Comparison of ENCODE assay signal across 13 cellular contexts in the genomic region with DNA sequence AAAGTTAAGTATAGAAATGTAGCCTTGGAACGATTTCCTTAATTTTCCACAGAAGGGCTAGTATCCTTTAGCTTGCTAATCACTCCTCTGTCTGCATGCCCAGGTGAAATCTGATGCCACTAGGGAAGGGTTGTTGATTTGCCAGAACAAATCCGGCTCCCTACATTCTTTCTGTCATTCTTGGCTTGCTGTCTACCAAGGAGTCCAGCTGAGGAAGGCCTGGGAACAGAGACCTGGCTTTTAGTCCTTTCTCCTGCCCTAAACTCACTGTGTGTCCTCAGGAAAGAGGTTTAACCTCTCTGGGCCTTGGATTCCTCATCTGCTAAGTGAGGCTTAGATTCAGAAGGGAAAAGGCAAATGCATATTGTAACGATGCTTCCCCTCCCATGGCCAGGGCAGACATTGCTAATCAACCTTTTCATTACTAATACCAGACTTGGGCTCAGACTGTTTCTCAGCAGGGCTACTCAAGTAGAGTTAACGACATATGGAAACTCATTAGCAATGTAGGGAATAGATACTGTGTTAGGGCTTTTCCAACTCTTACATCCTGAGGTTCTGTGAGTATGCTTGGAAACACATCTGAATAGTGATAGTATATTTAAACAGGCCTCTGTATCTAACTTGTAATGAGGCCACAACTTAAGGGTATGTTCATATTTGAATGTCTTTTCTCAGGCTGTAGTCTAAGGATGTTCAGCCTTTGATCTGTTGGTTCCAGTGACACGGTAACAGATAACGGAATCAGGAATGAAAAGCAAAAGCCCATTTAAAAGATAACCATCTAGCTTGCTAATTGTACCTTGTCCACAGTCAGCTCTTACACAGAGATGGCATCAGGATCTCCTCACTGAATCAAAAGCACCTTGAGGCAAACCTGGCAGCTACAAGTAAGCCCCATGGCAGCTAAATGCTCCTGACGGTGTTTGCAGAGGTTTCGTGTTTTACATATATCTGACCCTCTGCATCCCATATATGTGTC. TPM values are rescaled to one million over a fixed set of nuclear protein-coding genes. Genes with fewer than 3 reads are reported as not detected.
A peak's percentile ranks its signal among the peaks of the same experiment; 100 is the strongest.
DNase-seq lines count a peak whose midpoint lies in the region; ATAC-seq, FAIRE-seq and TF ChIP-seq lines count a peak whose summit lies in the region.
"Had no signal": no experiment of that assay in that cellular context is flagged by ENCODE, and none has a peak within 500 bp of the region (broad histone marks: within the 10 kb centered on the region; RNA-seq: fewer than 3 reads in every experiment).

No MANE protein-coding gene starts in this region.

- no peak overlapping the region for H3K23ac ChIP-seq in H9 (ENCODE audit: insufficient read length, low read depth, low read length)

- H3K4me3 ChIP-seq in K562: no peak overlapping the region
- no peak overlapping the region for H3K4me3 ChIP-seq in keratinocyte (ENCODE audit: control insufficient read depth in 2 of 3, extremely low read depth in 1 of 3, insufficient read depth in 2 of 3, low read depth in 1 of 3, low read length in 3 of 3)
- H3K4me3 ChIP-seq in adrenal gland: no peak overlapping the region
- H3K4me3 ChIP-seq: BLaER1 had no signal

- H3K9ac ChIP-seq in H9 (ENCODE audit: extremely low read depth, insufficient read length, low read length): no peak overlapping the region
- H3K9ac ChIP-seq in K562 (ENCODE audit: insufficient read depth in 1 of 2, low read depth in 2 of 2, low read length in 2 of 2): no peak overlapping the region
- no peak overlapping the region for H3K9ac ChIP-seq in keratinocyte (ENCODE audit: control insufficient read depth, extremely low read depth, insufficient read depth, low read length)
- H3K9ac ChIP-seq: BLaER1 had no signal

- intact Hi-C loops in K562 (cut with micrococcal nuclease) (loop anchor here (5.0 kb wide), 1 partner anchor 253 kb away; the partner anchor contains the start of gene SAP30L), adrenal gland (cut with DNase I) (loop anchor here in 1 of 2 donors (5.0 kb wide), 1 partner anchor 208 kb away; no protein-coding TSS in a partner anchor)

- H3K4me1 ChIP-seq in H9 (ENCODE audit: insufficient read depth, low read length) (peaks cover 10% of the 10 kb centered on the region; the same call in 1 of the 2 replicates), K562 (replicated peaks in 1 of 2; ENCODE audit: control insufficient read depth in 2 of 2, insufficient read depth in 2 of 2, low read length in 2 of 2) (peaks cover 39 to 57% of the 10 kb centered on the region in 2 experiments), keratinocyte (ENCODE audit: control insufficient read depth, extremely low read depth, insufficient read depth, low read length) (peaks cover 37% of the 10 kb centered on the region), adrenal gland (replicated peaks in 1 of 2) (peaks cover 21 to 49% of the 10 kb centered on the region in 2 donors)

- H3K79me2 ChIP-seq in H9 (ENCODE audit: insufficient read depth, low read length) (no peaks in the 10 kb centered on the region; the same call in 1 of the 2 replicates), K562 (ENCODE audit: control insufficient read depth, insufficient read depth, low read length) (peaks cover 57% of the 10 kb centered on the region), keratinocyte (ENCODE audit: control insufficient read depth, insufficient read depth, low read length) (no peaks in the 10 kb centered on the region)

- peaks cover 33% of the 10 kb centered on the region for H3K27me3 Mint-ChIP-seq in H9 (ENCODE audit: low read depth)
- H3K27me3 Mint-ChIP-seq: activated B cell treated with CpG ODN at 0.5 μM for 24 hours had no signal

- peaks cover 4% of the 10 kb centered on the region for H3K23me2 ChIP-seq in H9 (ENCODE audit: insufficient read length, low read depth, low read length, poor library complexity, severe bottlenecking)

- no peak overlapping the region for H2BK20ac ChIP-seq in H9 (ENCODE audit: low read depth, low read length, poor library complexity, severe bottlenecking)

- no peak overlapping the region for H3K4me3 Mint-ChIP-seq in H9
- H3K4me3 Mint-ChIP-seq: activated B cell treated with CpG ODN at 0.5 μM for 24 hours had no signal

- CTCF ChIA-PET in K562 (lab: Yijun Ruan, JAX; ENCODE audit: low intra/inter-chr PET ratio): no interaction called here

- no peak overlapping the region for H3K18ac ChIP-seq in H9 (ENCODE audit: insufficient read length, low read depth, low read length)

- no peak overlapping the region for H3K4ac ChIP-seq in H9 (ENCODE audit: low read depth, low read length)

- DNase-seq in H9 (peak; percentile 71), K562 (ENCODE audit: extremely low read depth in 1 of 4, low spot score in 3 of 4) (no peak), keratinocyte (ENCODE audit: low read depth, low spot score) (no peak), NCI-H524 treated with DMSO at 0.1 percent for 48 hours (lab: John Stamatoyannopoulos, UW) (no peak), adrenal gland (no peak), pons (ENCODE audit: low spot score) (no peak)
- DNase-seq: activated B cell treated with CpG ODN at 0.5 μM for 24 hours; effector CD8-positive, alpha-beta T cell; NCI-H1436 treated with DMSO at 0.1 percent for 48 hours had no signal

- H3K79me1 ChIP-seq in H9 (ENCODE audit: insufficient read depth, low read depth, low read length, poor library complexity, severe bottlenecking): no peaks in the 10 kb centered on the region

- no peak for TF ChIP-seq EP300 in K562 (IDR thresholded peaks at IDR 0.05; ENCODE audit: low read length)

- no peak for TF ChIP-seq POLR2A in K562 (conservative IDR thresholded peaks at IDR 0.05)
- TF ChIP-seq POLR2A in adrenal gland (IDR thresholded peaks at IDR 0.05): no peak

- H3K27me3 ChIP-seq in H9 (ENCODE audit: insufficient read depth, low read length) (peaks cover 5% of the 10 kb centered on the region; the same call in 1 of the 2 replicates), K562 (ENCODE audit: control insufficient read depth in 2 of 2, insufficient read depth in 2 of 2, low read length in 2 of 2) (no peaks in the 10 kb centered on the region), keratinocyte (ENCODE audit: control insufficient read depth, extremely low read depth, insufficient read depth, low read length) (peaks cover 28% of the 10 kb centered on the region), adrenal gland (no peaks in the 10 kb centered on the region)

- no peak overlapping the region for H3K56ac ChIP-seq in H9 (ENCODE audit: insufficient read length, low read depth, low read length)

- H2BK120ac ChIP-seq in H9 (ENCODE audit: low read depth, low read length, poor library complexity, severe bottlenecking): no peak overlapping the region

- H2BK5ac ChIP-seq in H9 (ENCODE audit: insufficient read length, low read length): no peak overlapping the region

- no CpG with 5 or more reads among the region's 8 CpGs for WGBS in H9 (ENCODE audit: extremely low coverage, insufficient read length, low lambda C conversion rate)
- WGBS in K562 (ENCODE audit: insufficient coverage, low coverage, missing lambda C conversion rate): 77% methylated on average over 8 of the region's 8 CpGs
- WGBS in adrenal gland, 4 donors: 76 to 79% (median 77%) methylated on average over 8 of the region's 8 CpGs

- no peaks in the 10 kb centered on the region for H3K9me1 ChIP-seq in K562 (ENCODE audit: control insufficient read depth, insufficient read depth, low read length)
- H3K9me1 ChIP-seq in keratinocyte (ENCODE audit: control insufficient read depth, extremely low read depth, insufficient read depth, low read length): peaks cover 5% of the 10 kb centered on the region

- H3K27ac ChIP-seq in 22Rv1 (peak overlapping the region; percentile 17; the same call in 1 of the 2 replicates), H9 (ENCODE audit: insufficient read length, low read depth, low read length) (no peak overlapping the region), K562 (ENCODE audit: extremely low read depth, low read depth, low read length) (no peak overlapping the region), keratinocyte (ENCODE audit: control insufficient read depth, insufficient read depth, low read length) (no peak overlapping the region), adrenal gland (no peak overlapping the region)
- H3K27ac ChIP-seq: BLaER1 had no signal

- dilution Hi-C loops in keratinocyte (cut with MboI; ENCODE audit: extremely low pct_ligation_motif_present, low sequenced_read_pairs): no loop called here

- H2BK15ac ChIP-seq in H9 (ENCODE audit: low read depth, low read length): no peak overlapping the region

- H3K36me3 ChIP-seq in K562 (ENCODE audit: control insufficient read depth, insufficient read depth, low read length) (peaks cover 24% of the 10 kb centered on the region; the same call in 2 of the 3 replicates), keratinocyte (ENCODE audit: control insufficient read depth in 2 of 2, extremely low read depth in 1 of 2, insufficient read depth in 2 of 2, low read length in 2 of 2) (peaks cover 0 to 2% of the 10 kb centered on the region in 2 experiments), adrenal gland (replicated peaks in 1 of 2) (no peaks in the 10 kb centered on the region)

- peaks cover 0 to 3% (median 3%) of the 10 kb centered on the region in 3 experiments; a peak in 4 of 7 replicates for H3K36me3 Mint-ChIP-seq in H9 (ENCODE audit: insufficient read depth in 1 of 3, low read depth in 3 of 3)

- H2AK5ac ChIP-seq in H9 (ENCODE audit: insufficient read length, low read length): no peak overlapping the region

- no peak overlapping the region for H3K14ac ChIP-seq in H9 (ENCODE audit: insufficient read depth, low read length)

- no peak for FAIRE-seq in K562 (lab: Jason Lieb, UNC)
- peak; percentile 48 for FAIRE-seq in keratinocyte (lab: Jason Lieb, UNC)
- FAIRE-seq: RCC 7860 had no signal

- no peak overlapping the region for H3K27ac Mint-ChIP-seq in H9
- H3K27ac Mint-ChIP-seq: activated B cell treated with CpG ODN at 0.5 μM for 24 hours had no signal

- H3K4me1 Mint-ChIP-seq in H9: peaks cover 63 to 76% of the 10 kb centered on the region in 2 experiments

- no peak overlapping the region for H2BK12ac ChIP-seq in H9 (ENCODE audit: insufficient read length, low read depth, low read length)

- in situ Hi-C loops in K562 (cut with MboI): no loop called here

- POLR2A ChIA-PET in K562 (lab: Yijun Ruan, JAX): interaction anchor here (0.7 to 0.9 kb wide), 2 partner anchors 19 to 210 kb away, joined by 4 read pairs; no protein-coding TSS in a partner anchor

- H4K20me1 ChIP-seq in H9 (ENCODE audit: control insufficient read depth, insufficient read depth, insufficient read length) (peaks cover 2% of the 10 kb centered on the region), K562 (replicated peaks; ENCODE audit: control insufficient read depth, insufficient read depth, low read length) (no peaks in the 10 kb centered on the region), keratinocyte (ENCODE audit: control insufficient read depth, extremely low read depth, insufficient read depth, low read length) (peaks cover 23% of the 10 kb centered on the region)

- no peak overlapping the region for H4K8ac ChIP-seq in H9 (replicated peaks; ENCODE audit: insufficient read length, low read depth, low read length)

- H3K9me3 Mint-ChIP-seq in H9: peaks cover 0 to 2% of the 10 kb centered on the region in 2 experiments; a peak in 1 of 5 replicates
- H3K9me3 Mint-ChIP-seq: activated B cell treated with CpG ODN at 0.5 μM for 24 hours had no signal

- no peak overlapping the region for H2AFZ ChIP-seq in H9 (ENCODE audit: low read length)
- H2AFZ ChIP-seq in K562 (ENCODE audit: low read depth, low read length): no peak overlapping the region
- no peak overlapping the region for H2AFZ ChIP-seq in keratinocyte (ENCODE audit: control insufficient read depth, low read length)

- no TSS peak for BruUV-seq in K562 (replicated peaks; lab: Mats Ljungman, UMichigan)

- no peak overlapping the region for H3T11ph ChIP-seq in H9 (ENCODE audit: low read length)

- H3K4me2 ChIP-seq in H9 (ENCODE audit: insufficient read depth, insufficient read length, low read length): peak overlapping the region; percentile 36
- no peak overlapping the region for H3K4me2 ChIP-seq in K562 (ENCODE audit: insufficient read depth, low read length)
- peak overlapping the region; percentile 23 for H3K4me2 ChIP-seq in keratinocyte (ENCODE audit: control insufficient read depth, extremely low read depth, insufficient read depth, low read depth, low read length)
- H3K4me2 ChIP-seq: BLaER1 had no signal

- no peak overlapping the region for H4K91ac ChIP-seq in H9 (ENCODE audit: insufficient read length, low read depth, low read length)

- H3K9me3 ChIP-seq in H9 (ENCODE audit: control insufficient read depth, low read depth, low read length) (no peaks in the 10 kb centered on the region), K562 (replicated peaks; ENCODE audit: control insufficient read depth, insufficient read depth, low read depth, low read length) (no peaks in the 10 kb centered on the region), keratinocyte (ENCODE audit: control insufficient read depth, low read depth, low read length) (no peaks in the 10 kb centered on the region), adrenal gland (replicated peaks in 1 of 3) (no peaks in the 10 kb centered on the region)
- H3K9me3 ChIP-seq: BLaER1 had no signal

- TF ChIP-seq CTCF in 22Rv1 (IDR thresholded peaks at IDR 0.05) (no peak), H9 (conservative IDR thresholded peaks at IDR 0.05) (no peak), K562 (IDR thresholded peaks at IDR 0.05 in 2 of 3, conservative IDR thresholded peaks at IDR 0.05 in 1 of 3; ENCODE audit: insufficient read depth in 2 of 3, low read depth in 1 of 3, low read length in 3 of 3) (no peak), keratinocyte (optimal IDR thresholded peaks at IDR 0.05 in 1 of 3, IDR thresholded peaks at IDR 0.05 in 1 of 3, conservative IDR thresholded peaks at IDR 0.05 in 1 of 3; ENCODE audit: extremely low read depth in 1 of 3, insufficient read depth in 2 of 3, low read length in 3 of 3) (no peak), adrenal gland (IDR thresholded peaks at IDR 0.05) (no peak)

- no peak for ATAC-seq in K562
- ATAC-seq in GM21529 (IDR thresholded peaks at IDR 0.05; ENCODE audit: unreplicated experiment): no peak

- no peak overlapping the region for H4K5ac ChIP-seq in H9 (ENCODE audit: insufficient read length, low read depth, low read length)

- TF ChIP-seq RAD21 in K562 (CRISPR knock-in tag; conservative IDR thresholded peaks at IDR 0.05 in 1 of 2, IDR thresholded peaks at IDR 0.05 in 1 of 2): no peak

RNA-seq across cellular contexts. Expression of gene GALNT10, which starts 4.1 kb away (rescaled TPM):
- total RNA-seq in H9 (2021) (15.3 and 15.4 TPM in 2 replicates), K562 (2014; rRNA removed) (12.9 and 15.3 TPM in 2 replicates), K562 (2014; rRNA removed; fragmentation: Illumina TruSeq; extraction: Trizol) (14.0 and 14.4 TPM in 2 replicates), K562 (2015; rRNA removed; fragmentation: Illumina TruSeq; extraction: Trizol) (13.3 and 13.5 TPM in 2 replicates), K562 (2021) (23.8 and 24.6 TPM in 2 replicates), adrenal gland (10 to 100 TPM; 26.6 to 74.1 (median 49.4) TPM)
- 88.6 and 134 TPM in 2 replicates for total RNA-seq in K562 (2011; cell fraction: chromatin; rRNA removed; ENCODE audit: low replicate concordance)
- 30.5 and 37.0 TPM in 2 replicates for total RNA-seq in K562 (2011; cell fraction: nucleolus; rRNA removed)
- total RNA-seq in K562 (2011; cell fraction: nucleoplasm; rRNA removed): 49.3 and 71.1 TPM in 2 replicates
- polyA plus RNA-seq in K562 (2011; rRNA removed) (22.8 and 37.1 TPM in 2 replicates), K562 (2014; fragmentation: Illumina TruSeq; extraction: Trizol) (25.2 and 32.9 TPM in 2 replicates), K562 (2014; fragmentation: Nextera tagmentation; extraction: Ambion mirVana) (1 to 10 TPM; 4.6 to 5.2 TPM), K562 (2014; rRNA removed) (10.2 and 12.1 TPM in 2 replicates), keratinocyte (11.5 to 24.8 TPM (median 17.9 TPM) in 3 replicates), adrenal gland (10 to 100 TPM in 1 of 3 donors, 1 to 10 TPM in 2; 5.6 to 55.9 (median 7.3) TPM)
- polyA plus RNA-seq in K562 (2011; cell fraction: cytosol; rRNA removed): 9.9 and 17.6 TPM in 2 replicates
- 18.9 and 35.9 TPM in 2 replicates for polyA plus RNA-seq in K562 (2011; cell fraction: nucleus; rRNA removed)
- polyA plus RNA-seq in K562 (2012): 15.4 and 20.0 TPM in 2 replicates
- polyA minus RNA-seq in K562 (2011; rRNA and poly(A)+ RNA removed): 38.8 and 57.4 TPM in 2 replicates
- 16.7 and 17.4 TPM in 2 replicates for polyA minus RNA-seq in K562 (2011; cell fraction: cytosol; rRNA and poly(A)+ RNA removed)
- polyA minus RNA-seq in K562 (2011; cell fraction: nucleus; rRNA and poly(A)+ RNA removed): 14.3 and 21.5 TPM in 2 replicates
- 4.3 TPM for polyA plus RNA-seq in keratinocyte (2011; ENCODE audit: low read depth)
- 12.9 and 15.1 TPM in 2 replicates for polyA plus RNA-seq in keratinocyte (2011; cell fraction: cytosol; rRNA removed)
- 25.6 and 33.1 TPM in 2 replicates for polyA plus RNA-seq in keratinocyte (2011; cell fraction: nucleus; rRNA removed)
- polyA plus RNA-seq in keratinocyte (2012; ENCODE audit: low replicate concordance): 6.6 and 14.2 TPM in 2 replicates
- 30.5 to 43.3 TPM (median 33.9 TPM) in 3 replicates for polyA minus RNA-seq in keratinocyte
- polyA minus RNA-seq in keratinocyte (2011; cell fraction: cytosol; rRNA and poly(A)+ RNA removed): 11.5 TPM
- 22.4 and 66.8 TPM in 2 replicates for polyA minus RNA-seq in keratinocyte (2011; cell fraction: nucleus; rRNA and poly(A)+ RNA removed)
